Comparison of ENCODE assay signal across 24 cellular contexts in genomic region chr1:118132000-118132399, GRCh38. TPM values are rescaled to one million over a fixed set of nuclear protein-coding genes. Genes with fewer than 3 reads are reported as not detected.
"Had no signal": no experiment of that assay in that cellular context is flagged by ENCODE, and none has a peak within 500 bp of the region (broad histone marks: within the 10 kb centered on the region; RNA-seq: fewer than 3 reads in every experiment).

No MANE protein-coding gene starts in this region.

- H3K36me3 ChIP-seq: brain microvascular endothelial cell, WERI-Rb-1 had no signal

- H3K27me3 ChIP-seq: brain microvascular endothelial cell had no signal

- H3K27ac ChIP-seq: brain microvascular endothelial cell, WERI-Rb-1 had no signal

- DNase-seq: activated CD4-positive, alpha-beta memory T cell treated with anti-CD3 and anti-CD28 coated beads, Interleukin-2, amount 10 ng/mL, durations not matched to agents 7 days and 5 days; activated CD4-positive, alpha-beta T cell treated with anti-CD3 and anti-CD28 coated beads for 36 hours; activated CD4-positive, alpha-beta T cell treated with anti-CD3 and anti-CD28 coated beads, Interleukin-2, amount 50 U/mL, for 1 hour; activated gamma-delta T cell; activated naive CD4-positive, alpha-beta T cell treated with anti-CD3 and anti-CD28 coated beads, Interleukin-2, amount 10 ng/mL, durations not matched to agents 7 days and 5 days; activated naive CD8-positive, alpha-beta T cell treated with anti-CD3 and anti-CD28 coated beads for 36 hours; activated T-cell treated with anti-CD3 and anti-CD28 coated beads for 4 hours; activated T-cell treated with anti-CD3 and anti-CD28 coated beads, Interleukin-2, amount 50 U/mL, for 48 hours; brain microvascular endothelial cell; cerebellar nuclear complex; Kasumi-1; NCI-H1105 treated with DMSO at 0.1 percent for 48 hours; NCI-H1436 treated with DMSO at 0.1 percent for 48 hours; NCI-H187; NCI-H2081; NCI-H510A treated with DMSO at 0.1 percent for 48 hours; PC-3; SHP77; WERI-Rb-1 had no signal

RNA-seq across cellular contexts. Expression of gene SPAG17, which starts 53.0 kb away (rescaled TPM):
- total RNA-seq: activated CD4-positive, alpha-beta memory T cell treated with anti-CD3 and anti-CD28 coated beads, Interleukin-2, amount 10 ng/mL, durations not matched to agents 7 days and 5 days; activated CD4-positive, alpha-beta T cell treated with anti-CD3 and anti-CD28 coated beads for 36 hours; activated CD8-positive, alpha-beta memory T cell treated with anti-CD3 and anti-CD28 coated beads for 36 hours; activated naive CD8-positive, alpha-beta T cell treated with anti-CD3 and anti-CD28 coated beads for 36 hours; activated T-helper 17 cell treated with anti-CD3 and anti-CD28 coated beads, Interleukin-2, amount 50 U/mL, for 72 hours; cardiac septum; PC-3; SK-MEL-5; T-helper 2 cell treated with Interferon-gamma antibody and Interleukin-4, amounts not matched to agents 100 ng/mL and 5 ng/mL, for 36 hours had no signal
